In the genomic region with DNA sequence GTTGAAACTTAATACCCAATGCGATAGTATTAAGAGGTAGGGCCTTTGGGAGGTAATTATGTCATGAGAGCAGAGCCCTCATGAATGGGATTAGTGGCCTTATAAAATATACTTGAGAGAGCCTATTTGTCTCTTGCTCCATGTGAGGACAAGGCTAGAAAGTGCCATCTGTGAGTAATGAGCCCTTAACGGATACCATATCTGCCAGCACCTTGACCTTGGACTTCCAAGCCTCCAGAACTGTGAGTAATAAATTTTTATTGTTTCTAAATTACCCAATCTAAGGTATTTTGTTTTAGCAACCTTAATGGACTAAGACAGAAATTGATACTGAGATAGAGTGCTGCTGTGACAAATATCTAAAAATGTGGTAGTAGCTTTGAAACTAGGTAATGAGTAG, we compare ENCODE assay signal across 13 cellular contexts.
"Had no signal": no experiment of that assay in that cellular context is flagged by ENCODE, and none has a peak within 500 bp of the region (broad histone marks: within the 10 kb centered on the region; RNA-seq: fewer than 3 reads in every experiment).

No MANE protein-coding gene starts in this region.

- H3K27ac ChIP-seq: adrenal gland, coronary artery, pancreas, stomach, thoracic aorta had no signal

- H3K4me1 ChIP-seq: adrenal gland, pancreas, stomach had no signal

- H3K9me3 ChIP-seq: adrenal gland, pancreas, thoracic aorta had no signal

- H3K27ac Mint-ChIP-seq: activated naive CD4-positive, alpha-beta T cell treated with anti-CD3 and anti-CD28 coated beads for 36 hours; activated T-helper 1 cell treated with anti-CD3 and anti-CD28 coated beads, Interleukin-12 subunit alpha, Interleukin-12 subunit beta, Interleukin-2, Interleukin-4 antibody, amounts not matched to agents 30 ng/mL and 10 ng/mL and 1 ng/mL, durations not matched to agents 14 hours and 24 hours and 36 hours had no signal

- H3K27me3 ChIP-seq: adrenal gland, pancreas, stomach had no signal

- H3K36me3 ChIP-seq: adrenal gland, pancreas, stomach, thoracic aorta had no signal

- H3K4me3 ChIP-seq: adrenal gland, coronary artery, pancreas, stomach, thoracic aorta had no signal

- ATAC-seq: pancreas had no signal

- H3K4me1 Mint-ChIP-seq: neural crest cell had no signal

- DNase-seq: activated CD4-positive, alpha-beta T cell treated with anti-CD3 and anti-CD28 coated beads for 48 hours; activated naive CD4-positive, alpha-beta T cell treated with anti-CD3 and anti-CD28 coated beads for 36 hours; caudate nucleus; effector CD8-positive, alpha-beta T cell; pancreas; stimulated activated CD4-positive, alpha-beta T cell treated with anti-CD3 and anti-CD28 coated beads, Interleukin-4, amount 100 ng/mL, for 4 hours; stomach; T-helper 1 cell had no signal

- H3K4me3 Mint-ChIP-seq: activated naive CD4-positive, alpha-beta T cell treated with anti-CD3 and anti-CD28 coated beads for 36 hours; activated T-helper 1 cell treated with anti-CD3 and anti-CD28 coated beads, Interleukin-12 subunit alpha, Interleukin-12 subunit beta, Interleukin-2, Interleukin-4 antibody, amounts not matched to agents 30 ng/mL and 10 ng/mL and 1 ng/mL, durations not matched to agents 14 hours and 24 hours and 36 hours; neural crest cell had no signal
